12 cellular contexts compared by ENCODE assay signal in genomic region chr18:48787523-48788151, GRCh38.
A peak's percentile ranks its signal among the peaks of the same experiment; 100 is the strongest.
DNase-seq lines count a peak whose midpoint lies in the region; ATAC-seq, FAIRE-seq and TF ChIP-seq lines count a peak whose summit lies in the region.
"Had no signal": no experiment of that assay in that cellular context is flagged by ENCODE, and none has a peak within 500 bp of the region (broad histone marks: within the 10 kb centered on the region; RNA-seq: fewer than 3 reads in every experiment).

No MANE protein-coding gene starts in this region.

- no peak for DNase-seq in cardiac muscle cell (ENCODE audit: low read depth in 1 of 2, low spot score in 1 of 2)
- DNase-seq in heart right ventricle: no peak
- DNase-seq in chondrocyte (ENCODE audit: low spot score): peak; percentile 65
- peak; percentile 25 for DNase-seq in lower lobe of right lung
- peak; percentile 37 to 64 for DNase-seq in aorta
- no peak for DNase-seq in HTR-8/SVneo (ENCODE audit: insufficient read length, low spot score)
- DNase-seq: central memory CD4-positive, alpha-beta T cell; NCI-H187 treated with DMSO at 0.1 percent for 48 hours had no signal

- no peaks in the 10 kb centered on the region for H3K9me3 Mint-ChIP-seq in chondrocyte (ENCODE audit: low read depth)

- H3K4me1 Mint-ChIP-seq in chondrocyte (ENCODE audit: low read depth): peaks cover 92% of the 10 kb centered on the region

- no peak for TF ChIP-seq CTCF in cardiac muscle cell (IDR thresholded peaks at IDR 0.05; ENCODE audit: low read depth, low read length)
- TF ChIP-seq CTCF in heart right ventricle (IDR thresholded peaks at IDR 0.05): no peak
- TF ChIP-seq CTCF in chondrocyte (IDR thresholded peaks at IDR 0.05): no peak
- TF ChIP-seq CTCF in lower lobe of right lung (IDR thresholded peaks at IDR 0.05): no peak

- no peak for ATAC-seq in heart right ventricle
- no peak for ATAC-seq in lower lobe of right lung
- ATAC-seq in aorta (ENCODE audit: low FRiP score): no peak
- no peak for ATAC-seq in HG03025 (IDR thresholded peaks at IDR 0.05; ENCODE audit: low FRiP score, unreplicated experiment)
- no peak for ATAC-seq in HG02763 (IDR thresholded peaks at IDR 0.05; ENCODE audit: unreplicated experiment)
- ATAC-seq: K562 had no signal

- H3K36me3 ChIP-seq in cardiac muscle cell (no peaks in the 10 kb centered on the region), heart right ventricle (peaks cover 0 to 16% (median 0%) of the 10 kb centered on the region in 9 donors), lower lobe of right lung (no peaks in the 10 kb centered on the region), aorta (ENCODE audit: control insufficient read depth in 1 of 2, insufficient read depth in 2 of 2, low read length in 1 of 2) (no peaks in the 10 kb centered on the region)

- WGBS in heart right ventricle, 2 donors: 76 to 84% methylated on average over 8 of the region's 8 CpGs
- 70 to 72% methylated on average over 8 of the region's 8 CpGs for WGBS in aorta, 2 donors

- intact Hi-C loops in heart right ventricle (cut with DNase I): loop anchor here in 1 of 10 donors (5.0 to 10.0 kb wide), 2 partner anchors 65 to 257 kb away; no protein-coding TSS in a partner anchor
- intact Hi-C loops in lower lobe of right lung (cut with DNase I): no loop called here
- intact Hi-C loops in aorta (cut with DNase I): no loop called here

- H3K27ac Mint-ChIP-seq in chondrocyte (ENCODE audit: unreplicated experiment): peak overlapping the region; percentile 91

- no peak overlapping the region for H3K4me3 ChIP-seq in cardiac muscle cell
- H3K4me3 ChIP-seq in heart right ventricle: no peak overlapping the region
- H3K4me3 ChIP-seq in lower lobe of right lung: no peak overlapping the region
- H3K4me3 ChIP-seq in aorta (ENCODE audit: low read length in 2 of 2): no peak overlapping the region
- H3K4me3 ChIP-seq: K562 had no signal

- peak overlapping the region; percentile 89 for H3K27ac ChIP-seq in cardiac muscle cell
- H3K27ac ChIP-seq in heart right ventricle: peak overlapping the region in 3 of 10 donors; percentile 16 to 96 (median 94)
- H3K27ac ChIP-seq in lower lobe of right lung: no peak overlapping the region
- H3K27ac ChIP-seq in aorta (ENCODE audit: low read depth in 1 of 2, low read length in 2 of 2): no peak overlapping the region

- H3K9me3 ChIP-seq in cardiac muscle cell (ENCODE audit: low read depth) (no peaks in the 10 kb centered on the region), heart right ventricle (no peaks in the 10 kb centered on the region), lower lobe of right lung (no peaks in the 10 kb centered on the region), aorta (ENCODE audit: control insufficient read depth, low read length) (no peaks in the 10 kb centered on the region)

- H3K4me1 ChIP-seq in cardiac muscle cell (ENCODE audit: low read depth): peaks cover 38% of the 10 kb centered on the region
- H3K4me1 ChIP-seq in heart right ventricle: peaks cover 27 to 97% (median 69%) of the 10 kb centered on the region in 9 donors
- H3K4me1 ChIP-seq in lower lobe of right lung: peaks cover 59% of the 10 kb centered on the region
- no peaks in the 10 kb centered on the region for H3K4me1 ChIP-seq in aorta (ENCODE audit: control insufficient read depth in 1 of 2, insufficient read depth in 2 of 2, low read length in 2 of 2)

- H3K27me3 ChIP-seq in cardiac muscle cell (no peaks in the 10 kb centered on the region), heart right ventricle (no peaks in the 10 kb centered on the region), lower lobe of right lung (ENCODE audit: low read depth) (no peaks in the 10 kb centered on the region), aorta (ENCODE audit: control insufficient read depth in 1 of 2, insufficient read depth in 2 of 2, low read length in 1 of 2) (no peaks in the 10 kb centered on the region)

- peaks cover 35% of the 10 kb centered on the region for H3K36me3 Mint-ChIP-seq in chondrocyte (ENCODE audit: low read depth)

- FAIRE-seq in HTR-8/SVneo (lab: Jason Lieb, UNC): no peak
- FAIRE-seq: K562, small intestine had no signal

- H3K4me3 Mint-ChIP-seq in chondrocyte (ENCODE audit: unreplicated experiment): no peak overlapping the region

- H3K27me3 Mint-ChIP-seq in chondrocyte (ENCODE audit: low read depth): no peaks in the 10 kb centered on the region

Comparison
In these comparisons a context has a peak if more than half of its experiments do, and no peak if none do; other contexts are left out.
1. DNase-seq: peak in chondrocyte (single experiment), lower lobe of right lung (single experiment) and aorta (2 of 2); none in cardiac muscle cell (0 of 2), heart right ventricle (0 of 2) and HTR-8/SVneo (single experiment).